Comparison of ENCODE assay signal across 24 cellular contexts in genomic region chr2:147002256-147002655, GRCh38.
"Had no signal": no experiment of that assay in that cellular context is flagged by ENCODE, and none has a peak within 500 bp of the region (broad histone marks: within the 10 kb centered on the region; RNA-seq: fewer than 3 reads in every experiment).

No MANE protein-coding gene starts in this region.

- H2AFZ ChIP-seq: parathyroid adenoma had no signal

- H3K4me1 ChIP-seq: left ventricle myocardium inferior, parathyroid adenoma, psoas muscle, right lobe of liver, tibial nerve, uterus had no signal

- H3K27me3 ChIP-seq: neutrophil, right lobe of liver, tibial nerve, uterus had no signal

- ATAC-seq: naive thymus-derived CD8-positive, alpha-beta T cell; psoas muscle; right lobe of liver; stimulated activated memory B cell treated with anti-CD40 and anti-IgM and Interleukin-4, amounts not matched to agents 10 μg/mL and 1 μg/mL and 100 μg/mL, for 72 hours; stimulated activated naive CD8-positive, alpha-beta T cell treated with anti-CD3 and anti-CD28 coated beads, Interleukin-15, amount 100 ng/mL, for 72 hours had no signal

- H3K4me3 ChIP-seq: left ventricle myocardium inferior, lung, psoas muscle, right lobe of liver, smooth muscle cell, tibial nerve, uterus had no signal

- H3K27ac ChIP-seq: left ventricle myocardium inferior, neutrophil, parathyroid adenoma, psoas muscle, right lobe of liver, tibial nerve, uterus had no signal

- H3K9me3 ChIP-seq: left ventricle myocardium inferior, neutrophil, psoas muscle, right lobe of liver, tibial nerve, uterus had no signal

- H3K36me3 ChIP-seq: left ventricle myocardium inferior, neutrophil, right lobe of liver, tibial nerve, uterus had no signal

- H3K27me3 Mint-ChIP-seq: memory B cell; stimulated activated memory B cell treated with anti-CD40 and anti-IgM and Interleukin-4, amounts not matched to agents 10 μg/mL and 1 μg/mL and 100 μg/mL, for 72 hours; stimulated activated naive CD8-positive, alpha-beta T cell treated with anti-CD3 and anti-CD28 coated beads, Interleukin-15, amount 100 ng/mL, for 72 hours; type B pancreatic cell had no signal

- H3K4me1 Mint-ChIP-seq: memory B cell; naive thymus-derived CD8-positive, alpha-beta T cell; neural crest cell; stimulated activated memory B cell treated with anti-CD40 and anti-IgM and Interleukin-4, amounts not matched to agents 10 μg/mL and 1 μg/mL and 100 μg/mL, for 72 hours; stimulated activated naive CD8-positive, alpha-beta T cell treated with anti-CD3 and anti-CD28 coated beads, Interleukin-15, amount 100 ng/mL, for 72 hours had no signal

- DNase-seq: islet precursor cell; left ventricle myocardium inferior; naive thymus-derived CD8-positive, alpha-beta T cell; occipital lobe; psoas muscle; right lobe of liver; stimulated activated CD4-positive, alpha-beta T cell treated with anti-CD3 and anti-CD28 coated beads, Interleukin-1b, Interleukin-23, amount 100 ng/mL, for 48 hours; stimulated activated CD4-positive, alpha-beta T cell treated with anti-CD3 and anti-CD28 coated beads, Interleukin-2, amount 100 ng/mL, for 48 hours; stimulated activated CD4-positive, alpha-beta T cell treated with anti-CD3 and anti-CD28 coated beads, Interleukin-4, amount 100 ng/mL, for 4 hours; stimulated activated CD8-positive, alpha-beta memory T cell treated with anti-CD3 and anti-CD28 coated beads, Interleukin-4, amount 100 ng/mL, for 48 hours; stimulated activated naive CD4-positive, alpha-beta T cell treated with Interleukin-2 at 50 U/mL for 16 hours; stimulated activated naive CD8-positive, alpha-beta T cell treated with anti-CD3 and anti-CD28 coated beads, Interleukin-15, amount 100 ng/mL, for 72 hours; substantia nigra; uterus had no signal

- H3K36me3 Mint-ChIP-seq: memory B cell; naive thymus-derived CD8-positive, alpha-beta T cell; stimulated activated memory B cell treated with anti-CD40 and anti-IgM and Interleukin-4, amounts not matched to agents 10 μg/mL and 1 μg/mL and 100 μg/mL, for 72 hours; type B pancreatic cell had no signal

- H3K9ac ChIP-seq: parathyroid adenoma had no signal

- H3K9me3 Mint-ChIP-seq: stimulated activated memory B cell treated with anti-CD40 and anti-IgM and Interleukin-4, amounts not matched to agents 10 μg/mL and 1 μg/mL and 100 μg/mL, for 72 hours; stimulated activated naive CD8-positive, alpha-beta T cell treated with anti-CD3 and anti-CD28 coated beads, Interleukin-15, amount 100 ng/mL, for 72 hours; type B pancreatic cell had no signal

- H3K4me3 Mint-ChIP-seq: memory B cell; naive thymus-derived CD8-positive, alpha-beta T cell; nephron; neural crest cell; stimulated activated memory B cell treated with anti-CD40 and anti-IgM and Interleukin-4, amounts not matched to agents 10 μg/mL and 1 μg/mL and 100 μg/mL, for 72 hours; stimulated activated naive CD8-positive, alpha-beta T cell treated with anti-CD3 and anti-CD28 coated beads, Interleukin-15, amount 100 ng/mL, for 72 hours; type B pancreatic cell had no signal

- H3K27ac Mint-ChIP-seq: memory B cell; naive thymus-derived CD8-positive, alpha-beta T cell; stimulated activated memory B cell treated with anti-CD40 and anti-IgM and Interleukin-4, amounts not matched to agents 10 μg/mL and 1 μg/mL and 100 μg/mL, for 72 hours; stimulated activated naive CD8-positive, alpha-beta T cell treated with anti-CD3 and anti-CD28 coated beads, Interleukin-15, amount 100 ng/mL, for 72 hours; type B pancreatic cell had no signal

- H3K79me2 ChIP-seq: parathyroid adenoma had no signal
